8 cellular contexts compared by ENCODE assay signal in the genomic region with DNA sequence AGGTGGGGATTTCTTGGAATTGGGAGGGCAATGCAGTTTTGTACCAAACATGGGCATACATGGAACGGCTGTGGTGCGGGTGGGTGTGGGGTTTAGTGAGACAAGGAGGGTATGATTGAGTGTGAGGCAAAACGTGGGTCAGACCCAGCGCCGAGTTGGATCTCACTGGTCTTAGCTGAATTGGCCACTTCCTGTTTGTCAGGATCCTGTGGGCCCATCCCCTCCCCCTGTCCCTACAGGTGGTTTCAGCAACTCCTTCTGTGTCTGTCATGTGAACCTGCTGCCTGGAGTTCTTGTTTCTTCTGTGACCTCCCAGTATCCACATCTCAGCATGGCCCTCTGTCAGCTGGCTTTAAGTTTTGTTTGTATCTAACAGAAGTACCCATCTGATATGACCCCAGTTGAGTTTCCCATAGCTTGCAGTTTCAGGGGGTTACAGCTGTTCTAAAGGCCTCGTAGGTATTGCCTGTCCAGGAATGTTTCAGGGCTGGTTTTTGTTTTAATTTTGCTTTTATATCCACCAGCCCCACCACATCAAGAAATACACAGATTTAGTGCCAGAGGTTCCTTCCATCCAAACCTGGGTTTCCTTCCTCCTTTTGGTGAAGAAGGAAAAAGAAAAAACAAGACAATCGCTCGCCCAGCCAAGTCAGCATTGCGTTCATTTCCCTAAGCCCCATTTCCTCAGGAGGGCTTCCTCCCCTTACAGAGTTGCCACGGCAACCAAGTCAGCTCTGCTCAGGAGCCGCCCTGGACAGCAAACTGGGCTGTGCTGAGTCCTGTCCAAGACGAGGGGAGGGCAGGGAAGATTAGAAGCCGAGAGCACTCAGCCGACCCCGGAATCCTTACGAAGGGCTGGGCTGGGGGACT. TPM values are rescaled to one million over a fixed set of nuclear protein-coding genes. Genes with fewer than 3 reads are reported as not detected.
DNase-seq lines count a peak whose midpoint lies in the region; TF ChIP-seq lines count a peak whose summit lies in the region.

No MANE protein-coding gene starts in this region.

- CTCF ChIA-PET in CD4-positive, alpha-beta memory T cell (lab: Charles Lee; ENCODE audit: partially characterized antibody) = interaction anchor here (0.8 to 4.3 kb wide), 5 partner anchors 19 to 227 kb away, joined by 3 to 17 read pairs (median 6); partner anchors contain the start of gene APOL2

- peak overlapping the region; percentile 20 for H2AFZ ChIP-seq in MM.1S (ENCODE audit: low read length)

- H3K4me1 ChIP-seq in CD4-positive, alpha-beta memory T cell (ENCODE audit: insufficient read depth, low read length) = peaks cover 42% of the 10 kb centered on the region
- H3K4me1 ChIP-seq in MM.1S (ENCODE audit: low read length) (peaks cover 34% of the 10 kb centered on the region), breast epithelium (peaks cover 5 to 12% of the 10 kb centered on the region in 2 donors), muscle layer of duodenum (ENCODE audit: control insufficient read depth in 1 of 2, insufficient read depth in 2 of 2, low read length in 2 of 2) (peaks cover 8 to 37% of the 10 kb centered on the region in 2 donors)

- H3K4me1 Mint-ChIP-seq in CD4-positive, alpha-beta memory T cell = peaks cover 32 to 56% (median 41%) of the 10 kb centered on the region in 4 donors

- peaks cover 39% of the 10 kb centered on the region for H3K79me2 ChIP-seq in MM.1S (ENCODE audit: low read length)

- POLR2A ChIA-PET in CD4-positive, alpha-beta memory T cell (lab: Charles Lee; ENCODE audit: partially characterized antibody) = interaction anchor here (0.9 to 2.1 kb wide), 5 partner anchors 20 to 73 kb away, joined by 3 to 11 read pairs (median 4); partner anchors contain the start of gene APOL2

- intact Hi-C loops in CD4-positive, alpha-beta memory T cell (cut with micrococcal nuclease) = no loop called here
- intact Hi-C loops in breast epithelium (cut with DNase I; ENCODE audit: low total_unique reads) = no loop called here

- peak overlapping the region; percentile 67 for H3K9ac ChIP-seq in MM.1S (ENCODE audit: low read length)

- H3K27me3 ChIP-seq in CD4-positive, alpha-beta memory T cell (ENCODE audit: insufficient read depth, low read length) = no peaks in the 10 kb centered on the region
- no peaks in the 10 kb centered on the region for H3K27me3 ChIP-seq in MM.1S (replicated peaks; ENCODE audit: insufficient read depth, low read length)
- no peaks in the 10 kb centered on the region for H3K27me3 ChIP-seq in breast epithelium
- H3K27me3 ChIP-seq in muscle layer of duodenum (ENCODE audit: low read depth, low read length) = no peaks in the 10 kb centered on the region
- H3K27me3 ChIP-seq in MG63 = no peaks in the 10 kb centered on the region

- H4K20me1 ChIP-seq in MM.1S (ENCODE audit: insufficient read depth, low read length) = no peaks in the 10 kb centered on the region

- TF ChIP-seq CTCF in MM.1S (IDR thresholded peaks at IDR 0.05; ENCODE audit: low read length) = no peak
- peak in 1 of 3 donors; percentile 20 for TF ChIP-seq CTCF in breast epithelium (IDR thresholded peaks at IDR 0.05)

- no peak overlapping the region for H3K4me3 ChIP-seq in CD4-positive, alpha-beta memory T cell (ENCODE audit: low read length in 2 of 2)
- peak overlapping the region; percentile 33 for H3K4me3 ChIP-seq in MM.1S (ENCODE audit: low read length)
- peak overlapping the region in 1 of 3 donors; percentile 19 for H3K4me3 ChIP-seq in breast epithelium
- no peak overlapping the region for H3K4me3 ChIP-seq in muscle layer of duodenum (ENCODE audit: low read depth in 1 of 2, low read length in 2 of 2)
- no peak overlapping the region for H3K4me3 ChIP-seq in MG63

- H3F3A ChIP-seq in MM.1S (ENCODE audit: insufficient read depth, low read length) = peaks cover 29% of the 10 kb centered on the region

- no peaks in the 10 kb centered on the region for H3K9me2 ChIP-seq in MM.1S (replicated peaks; ENCODE audit: insufficient read depth, low read length)

- H3K4me2 ChIP-seq in MM.1S (ENCODE audit: low read depth, low read length) = peak overlapping the region; percentile 80

- peaks cover 0 to 3% (median 0%) of the 10 kb centered on the region in 8 donors for H3K9me3 Mint-ChIP-seq in CD4-positive, alpha-beta memory T cell

- peak overlapping the region in 7 of 8 donors; percentile 50 to 81 (median 77) for H3K4me3 Mint-ChIP-seq in CD4-positive, alpha-beta memory T cell

- TF ChIP-seq POLR2A in breast epithelium (IDR thresholded peaks at IDR 0.05) = no peak

- H3K36me3 ChIP-seq in CD4-positive, alpha-beta memory T cell (ENCODE audit: insufficient read depth, low read length) = peaks cover 15% of the 10 kb centered on the region
- H3K36me3 ChIP-seq in MM.1S (replicated peaks; ENCODE audit: insufficient read depth, low read length) = no peaks in the 10 kb centered on the region
- H3K36me3 ChIP-seq in breast epithelium = no peaks in the 10 kb centered on the region
- peaks cover 24 to 30% of the 10 kb centered on the region in 2 donors for H3K36me3 ChIP-seq in muscle layer of duodenum (ENCODE audit: control insufficient read depth in 1 of 2, insufficient read depth in 2 of 2, low read length in 2 of 2)
- no peaks in the 10 kb centered on the region for H3K36me3 ChIP-seq in MG63

- H3K27me3 Mint-ChIP-seq in CD4-positive, alpha-beta memory T cell = no peaks in the 10 kb centered on the region

- no peaks in the 10 kb centered on the region for H3K9me3 ChIP-seq in CD4-positive, alpha-beta memory T cell (ENCODE audit: control insufficient read depth in 1 of 2, low read length in 2 of 2)
- H3K9me3 ChIP-seq in MM.1S (replicated peaks; ENCODE audit: insufficient read depth, low read length) (no peaks in the 10 kb centered on the region), breast epithelium (no peaks in the 10 kb centered on the region), muscle layer of duodenum (ENCODE audit: control insufficient read depth in 1 of 2, low read length in 2 of 2) (no peaks in the 10 kb centered on the region), MG63 (no peaks in the 10 kb centered on the region)

- H3K27ac Mint-ChIP-seq in CD4-positive, alpha-beta memory T cell = peak overlapping the region; percentile 83 to 96 (median 89)

- peak overlapping the region; percentile 33 for H3K27ac ChIP-seq in CD4-positive, alpha-beta memory T cell (ENCODE audit: low read depth, low read length)
- H3K27ac ChIP-seq in MM.1S (ENCODE audit: low read length) (peak overlapping the region; percentile 93), breast epithelium (peak overlapping the region; percentile 76 to 83), muscle layer of duodenum (ENCODE audit: low read length) (peak overlapping the region; percentile 49)

- H3K36me3 Mint-ChIP-seq in CD4-positive, alpha-beta memory T cell = peaks cover 47 to 76% of the 10 kb centered on the region in 2 donors

- DNase-seq in CD4-positive, alpha-beta memory T cell = no peak
- DNase-seq in MM.1S = peak; percentile 94
- DNase-seq in breast epithelium (ENCODE audit: low spot score in 2 of 2) = peak; percentile 54 to 58
- DNase-seq in COLO668 (lab: John Stamatoyannopoulos, UW; ENCODE audit: unreplicated experiment) = no peak
- DNase-seq in HCEC 1CT = no peak
- DNase-seq in glomerular visceral epithelial cell (ENCODE audit: extremely low spot score) = no peak
- no peak for DNase-seq in MG63

RNA-seq across cellular contexts. Expression of gene APOL1, which starts 6.1 kb away (rescaled TPM):
- 10 to 100 TPM; 27.5 to 31.2 TPM for total RNA-seq in CD4-positive, alpha-beta memory T cell
- 10 to 100 TPM in 1 of 2 donors, 1 to 10 TPM in 1; 6.3 to 24.9 TPM for polyA plus RNA-seq in CD4-positive, alpha-beta memory T cell
- 10 to 100 TPM in 2 of 3 donors, 1 to 10 TPM in 1; 5.9 to 38.3 (median 22.2) TPM for total RNA-seq in breast epithelium
- total RNA-seq in MG63 (2014; rRNA removed; shearing (Covaris generic); ENCODE audit: low replicate concordance) = 0.49 and 2.4 TPM in 2 replicates

RNA-seq across cellular contexts. Expression of gene APOL2, which starts 19.7 kb away (rescaled TPM):
- total RNA-seq in CD4-positive, alpha-beta memory T cell = 100 to 1,000 TPM in 1 of 2 experiments, 10 to 100 TPM in 1; 96.4 to 103 TPM
- 10 to 100 TPM; 24.4 to 27.0 TPM for polyA plus RNA-seq in CD4-positive, alpha-beta memory T cell
- 100 to 1,000 TPM in 1 of 3 donors, 10 to 100 TPM in 2; 50.4 to 112 (median 73.8) TPM for total RNA-seq in breast epithelium
- total RNA-seq in MG63 (2014; rRNA removed; shearing (Covaris generic); ENCODE audit: low replicate concordance) = 43.4 and 57.9 TPM in 2 replicates

RNA-seq across cellular contexts. Expression of gene APOL4, which starts 57.4 kb away (rescaled TPM):
- total RNA-seq in CD4-positive, alpha-beta memory T cell = not detected
- polyA plus RNA-seq in CD4-positive, alpha-beta memory T cell = not detected
- total RNA-seq in breast epithelium = 10 to 100 TPM in 2 of 3 donors, 1 to 10 TPM in 1; 4.9 to 41.3 (median 15.0) TPM
- not detected in 2 replicates for total RNA-seq in MG63 (2014; rRNA removed; shearing (Covaris generic); ENCODE audit: low replicate concordance)

Comparison
In these comparisons a context has a peak if more than half of its experiments do, and no peak if none do; other contexts are left out.
1. DNase-seq: peak in MM.1S (single experiment) and breast epithelium (2 of 2); none in CD4-positive, alpha-beta memory T cell (0 of 5), COLO668 (single experiment), HCEC 1CT (single experiment), glomerular visceral epithelial cell (single experiment) and MG63 (single experiment).
2. H3K27ac ChIP-seq: peak in every context shown above with its lines; median percentile 93 in MM.1S; 80 in breast epithelium; 49 in muscle layer of duodenum; 33 in CD4-positive, alpha-beta memory T cell.